Comparison of ENCODE assay signal across 9 cellular contexts in genomic region chrX:9286234-9286633, GRCh38.
"Had no signal": no experiment of that assay in that cellular context is flagged by ENCODE, and none has a peak within 500 bp of the region (broad histone marks: within the 10 kb centered on the region; RNA-seq: fewer than 3 reads in every experiment).

No MANE protein-coding gene starts in this region.

- H3K27me3 ChIP-seq: tibial artery had no signal

- H3K27ac Mint-ChIP-seq: T-helper 17 cell had no signal

- H3K4me1 ChIP-seq: tibial artery had no signal

- H3K4me2 ChIP-seq: SK-N-SH had no signal

- DNase-seq: activated CD4-positive, alpha-beta T cell treated with anti-CD3 and anti-CD28 coated beads, Interleukin-2, amount 50 U/mL, for 4 hours; dorsolateral prefrontal cortex; hippocampal formation; posterior cingulate gyrus; SK-N-SH; stimulated activated CD4-positive, alpha-beta T cell treated with anti-CD3 and anti-CD28 coated beads, Interleukin-15, amount 100 ng/mL, for 24 hours; stimulated activated CD4-positive, alpha-beta T cell treated with anti-CD3 and anti-CD28 coated beads, Interleukin-4, amount 100 ng/mL, for 4 hours; T-helper 17 cell had no signal

- ATAC-seq: T-helper 17 cell had no signal

- H3K4me3 Mint-ChIP-seq: T-helper 17 cell had no signal

- H3K27ac ChIP-seq: dorsolateral prefrontal cortex, tibial artery had no signal

- H3K27me3 Mint-ChIP-seq: T-helper 17 cell had no signal

- H3K36me3 ChIP-seq: tibial artery had no signal

- H3K9ac ChIP-seq: SK-N-SH had no signal

- H3K4me3 ChIP-seq: dorsolateral prefrontal cortex, tibial artery had no signal

- H3K9me3 ChIP-seq: SK-N-SH, tibial artery had no signal
